In genomic region chr7:112503361-112504023, GRCh38 we compare ENCODE assay signal across 1 cellular context.
TF ChIP-seq lines count a peak whose summit lies in the region.

No MANE protein-coding gene starts in this region.

TF ChIP-seq in GM12878, 131 proteins besides CTCF, POLR2A, EP300 and RAD21 (continued from another document):
- TF ChIP-seq CUX1 (IDR thresholded peaks at IDR 0.05; ENCODE audit: insufficient replicate concordance, low read depth, low read length) = no peak
- no peak for TF ChIP-seq TCF7 (IDR thresholded peaks at IDR 0.05; ENCODE audit: borderline replicate concordance)
- TF ChIP-seq IRF5 (IDR thresholded peaks at IDR 0.05; ENCODE audit: borderline replicate concordance) = no peak
- no peak for TF ChIP-seq SKIL (IDR thresholded peaks at IDR 0.05; ENCODE audit: low read depth, poor library complexity, severe bottlenecking)
- TF ChIP-seq USF1 (IDR thresholded peaks at IDR 0.05; ENCODE audit: borderline replicate concordance, extremely low read length, insufficient read depth, low read depth, low read length) = no peak
- TF ChIP-seq KAT2A (conservative IDR thresholded peaks at IDR 0.05; ENCODE audit: control insufficient read depth, low read depth, low read length) = no peak
- no peak for TF ChIP-seq ZBTB40 (IDR thresholded peaks at IDR 0.05; ENCODE audit: borderline replicate concordance)
- TF ChIP-seq ETV6 (conservative IDR thresholded peaks at IDR 0.05 in 1 of 2, IDR thresholded peaks at IDR 0.05 in 1 of 2; ENCODE audit: borderline replicate concordance in 1 of 2, low read depth in 1 of 2) = no peak
